Comparison of ENCODE assay signal across 1 cellular context in genomic region chr20:5668529-5668868, GRCh38.
TF ChIP-seq lines count a peak whose summit lies in the region.

No MANE protein-coding gene starts in this region.

TF ChIP-seq in GM23338, 12 proteins besides CTCF, POLR2A, EP300 and RAD21 (continued from another document):
- TF ChIP-seq, protein P1, sequence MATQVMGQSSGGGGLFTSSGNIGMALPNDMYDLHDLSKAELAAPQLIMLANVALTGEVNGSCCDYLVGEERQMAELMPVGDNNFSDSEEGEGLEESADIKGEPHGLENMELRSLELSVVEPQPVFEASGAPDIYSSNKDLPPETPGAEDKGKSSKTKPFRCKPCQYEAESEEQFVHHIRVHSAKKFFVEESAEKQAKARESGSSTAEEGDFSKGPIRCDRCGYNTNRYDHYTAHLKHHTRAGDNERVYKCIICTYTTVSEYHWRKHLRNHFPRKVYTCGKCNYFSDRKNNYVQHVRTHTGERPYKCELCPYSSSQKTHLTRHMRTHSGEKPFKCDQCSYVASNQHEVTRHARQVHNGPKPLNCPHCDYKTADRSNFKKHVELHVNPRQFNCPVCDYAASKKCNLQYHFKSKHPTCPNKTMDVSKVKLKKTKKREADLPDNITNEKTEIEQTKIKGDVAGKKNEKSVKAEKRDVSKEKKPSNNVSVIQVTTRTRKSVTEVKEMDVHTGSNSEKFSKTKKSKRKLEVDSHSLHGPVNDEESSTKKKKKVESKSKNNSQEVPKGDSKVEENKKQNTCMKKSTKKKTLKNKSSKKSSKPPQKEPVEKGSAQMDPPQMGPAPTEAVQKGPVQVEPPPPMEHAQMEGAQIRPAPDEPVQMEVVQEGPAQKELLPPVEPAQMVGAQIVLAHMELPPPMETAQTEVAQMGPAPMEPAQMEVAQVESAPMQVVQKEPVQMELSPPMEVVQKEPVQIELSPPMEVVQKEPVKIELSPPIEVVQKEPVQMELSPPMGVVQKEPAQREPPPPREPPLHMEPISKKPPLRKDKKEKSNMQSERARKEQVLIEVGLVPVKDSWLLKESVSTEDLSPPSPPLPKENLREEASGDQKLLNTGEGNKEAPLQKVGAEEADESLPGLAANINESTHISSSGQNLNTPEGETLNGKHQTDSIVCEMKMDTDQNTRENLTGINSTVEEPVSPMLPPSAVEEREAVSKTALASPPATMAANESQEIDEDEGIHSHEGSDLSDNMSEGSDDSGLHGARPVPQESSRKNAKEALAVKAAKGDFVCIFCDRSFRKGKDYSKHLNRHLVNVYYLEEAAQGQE (IDR thresholded peaks at IDR 0.05; ENCODE audit: unreplicated experiment): no peak
- no peak for TF ChIP-seq NANOG (IDR thresholded peaks at IDR 0.05; ENCODE audit: borderline replicate concordance)
- TF ChIP-seq EZH2 (IDR thresholded peaks at IDR 0.05; ENCODE audit: low read depth, unreplicated experiment): no peak
- no peak for TF ChIP-seq POLR2AphosphoS5 (IDR thresholded peaks at IDR 0.05; ENCODE audit: low read depth)
- no peak for TF ChIP-seq STAT1 (IDR thresholded peaks at IDR 0.05; ENCODE audit: unreplicated experiment)
- TF ChIP-seq EZH2phosphoT487 (IDR thresholded peaks at IDR 0.05; ENCODE audit: unreplicated experiment): no peak
- no peak for TF ChIP-seq CREB1 (CRISPR knock-in tag; IDR thresholded peaks at IDR 0.05; ENCODE audit: low read depth)
- no peak for TF ChIP-seq ETS1 (IDR thresholded peaks at IDR 0.05)
- no peak for TF ChIP-seq ZNF114 (CRISPR knock-in tag; IDR thresholded peaks at IDR 0.05)
